ENCODE assay signal across 9 cellular contexts in the genomic region with DNA sequence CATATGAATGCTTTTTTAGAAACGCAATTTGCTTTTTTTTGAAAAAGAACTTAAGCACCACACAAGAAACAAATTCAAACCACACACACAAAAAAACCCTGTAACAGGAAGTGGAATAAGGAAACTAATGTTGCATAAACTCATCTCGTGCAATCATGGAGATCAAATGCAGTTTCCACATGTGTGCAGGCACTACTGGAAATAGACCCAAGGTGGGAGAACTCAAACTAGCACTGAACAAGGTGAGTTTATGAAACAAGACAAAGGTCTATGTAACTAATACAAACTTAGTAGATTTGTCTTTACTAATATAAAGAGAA. TPM values are rescaled to one million over a fixed set of nuclear protein-coding genes. Genes with fewer than 3 reads are reported as not detected.
A peak's percentile ranks its signal among the peaks of the same experiment; 100 is the strongest.
DNase-seq lines count a peak whose midpoint lies in the region; ATAC-seq and TF ChIP-seq lines count a peak whose summit lies in the region.
"Had no signal": no experiment of that assay in that cellular context is flagged by ENCODE, and none has a peak within 500 bp of the region (broad histone marks: within the 10 kb centered on the region; RNA-seq: fewer than 3 reads in every experiment).

No MANE protein-coding gene starts in this region.

- H3K9me3 ChIP-seq in upper lobe of right lung = no peaks in the 10 kb centered on the region

- peaks cover 13% of the 10 kb centered on the region for H3K36me3 Mint-ChIP-seq in activated naive CD4-positive, alpha-beta T cell treated with anti-CD3 and anti-CD28 coated beads, Interleukin-2, amount 50 U/mL, for 24 hours
- H3K36me3 Mint-ChIP-seq in activated naive CD8-positive, alpha-beta T cell = peaks cover 20% of the 10 kb centered on the region

- no peaks in the 10 kb centered on the region for H3K9me3 Mint-ChIP-seq in activated naive CD4-positive, alpha-beta T cell treated with anti-CD3 and anti-CD28 coated beads, Interleukin-2, amount 50 U/mL, for 24 hours
- no peaks in the 10 kb centered on the region for H3K9me3 Mint-ChIP-seq in activated naive CD8-positive, alpha-beta T cell (ENCODE audit: low read depth)

- peak; percentile 68 for ATAC-seq in HG03442 (IDR thresholded peaks at IDR 0.05; ENCODE audit: unreplicated experiment)
- ATAC-seq in upper lobe of right lung = peak; percentile 51

- H3K4me1 ChIP-seq in upper lobe of right lung = peaks cover 16% of the 10 kb centered on the region

- no peak for DNase-seq in activated naive CD4-positive, alpha-beta T cell (lab: John Stamatoyannopoulos, UW)
- no peak for DNase-seq in upper lobe of right lung
- DNase-seq in GM10266 (ENCODE audit: extremely low spot score) = no peak
- no peak for DNase-seq in iPS-NIHi11 (ENCODE audit: low spot score)
- DNase-seq in cortex of kidney (lab: John Stamatoyannopoulos, UW) = no peak

- no peaks in the 10 kb centered on the region for H3K27me3 ChIP-seq in upper lobe of right lung

- no peaks in the 10 kb centered on the region for H3K36me3 ChIP-seq in upper lobe of right lung

- H3K4me1 Mint-ChIP-seq in activated naive CD4-positive, alpha-beta T cell treated with anti-CD3 and anti-CD28 coated beads, Interleukin-2, amount 50 U/mL, for 24 hours = peaks cover 65% of the 10 kb centered on the region
- H3K4me1 Mint-ChIP-seq in activated naive CD8-positive, alpha-beta T cell (ENCODE audit: low read depth) = peaks cover 61% of the 10 kb centered on the region

- H3K27me3 Mint-ChIP-seq in activated naive CD4-positive, alpha-beta T cell treated with anti-CD3 and anti-CD28 coated beads, Interleukin-2, amount 50 U/mL, for 24 hours = no peaks in the 10 kb centered on the region
- H3K27me3 Mint-ChIP-seq in activated naive CD8-positive, alpha-beta T cell = no peaks in the 10 kb centered on the region

- H3K27ac ChIP-seq in upper lobe of right lung = no peak overlapping the region

- TF ChIP-seq CTCF in upper lobe of right lung (IDR thresholded peaks at IDR 0.05) = no peak
- no peak for TF ChIP-seq CTCF in GM10266 (IDR thresholded peaks at IDR 0.05; ENCODE audit: control insufficient read depth, insufficient read depth, low read depth, missing control alignments)

- intact Hi-C loops in upper lobe of right lung (cut with DNase I) = no loop called here

- H3K4me3 Mint-ChIP-seq in activated naive CD4-positive, alpha-beta T cell treated with anti-CD3 and anti-CD28 coated beads, Interleukin-2, amount 50 U/mL, for 24 hours = peak overlapping the region; percentile 87
- H3K4me3 Mint-ChIP-seq in activated naive CD8-positive, alpha-beta T cell = peak overlapping the region; percentile 84

- no peak overlapping the region for H3K4me3 ChIP-seq in upper lobe of right lung

- peak overlapping the region; percentile 98 for H3K27ac Mint-ChIP-seq in activated naive CD4-positive, alpha-beta T cell treated with anti-CD3 and anti-CD28 coated beads, Interleukin-2, amount 50 U/mL, for 24 hours
- H3K27ac Mint-ChIP-seq in activated naive CD8-positive, alpha-beta T cell = peak overlapping the region; percentile 94

RNA-seq across cellular contexts. Expression of a gene that starts 17.5 kb away (rescaled TPM):
- total RNA-seq in upper lobe of right lung = 37.5 TPM

RNA-seq across cellular contexts. Expression of a gene that starts 58.3 kb away (rescaled TPM):
- total RNA-seq in upper lobe of right lung = 0.43 TPM
- total RNA-seq: renal cortical epithelial cell had no signal
